In the genomic region with DNA sequence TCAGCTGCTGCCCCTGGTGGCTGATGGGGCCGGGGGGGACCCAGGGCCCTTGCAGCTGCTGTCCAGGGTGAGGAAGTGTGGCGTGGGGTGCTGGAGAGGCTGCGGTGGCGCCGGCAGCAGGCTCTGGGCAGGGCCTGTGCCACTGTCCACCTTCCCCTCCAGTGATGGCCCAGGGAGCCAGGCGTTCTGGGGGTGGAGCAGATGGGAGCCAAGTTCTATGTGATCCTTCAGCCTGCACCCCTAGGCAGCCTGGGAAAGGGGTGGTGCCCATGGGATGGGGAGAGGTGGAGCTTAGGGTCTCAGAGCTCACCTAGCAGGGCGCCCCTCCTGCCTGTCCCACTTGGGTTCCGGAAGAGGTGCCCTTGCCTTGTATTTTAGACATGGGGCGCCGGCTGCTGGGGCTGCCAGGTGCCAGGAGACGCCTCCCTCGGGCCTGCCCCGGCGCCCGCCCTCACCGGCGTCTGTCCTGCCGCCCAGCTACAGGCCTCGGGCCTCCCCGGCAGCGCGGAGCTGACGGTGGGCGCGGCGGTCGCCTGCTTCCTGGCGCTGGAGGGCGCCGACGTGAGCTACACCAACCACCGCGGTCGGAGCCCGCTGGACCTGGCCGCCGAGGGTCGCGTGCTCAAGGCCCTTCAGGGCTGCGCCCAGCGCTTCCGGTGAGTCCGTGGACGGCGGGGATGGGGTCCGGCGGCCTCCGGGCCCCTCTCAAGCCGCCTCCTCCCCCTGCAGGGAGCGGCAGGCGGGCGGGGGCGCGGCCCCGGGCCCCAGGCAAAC, we compare ENCODE assay signal across 1 cellular context.
TF ChIP-seq lines count a peak whose summit lies in the region.

No MANE protein-coding gene starts in this region.

TF ChIP-seq in H1, 55 proteins besides CTCF, POLR2A, EP300 and RAD21:
- TF ChIP-seq HDAC6 (IDR thresholded peaks at IDR 0.05; ENCODE audit: low read depth, low read length) = no peak
- TF ChIP-seq, protein P1, sequence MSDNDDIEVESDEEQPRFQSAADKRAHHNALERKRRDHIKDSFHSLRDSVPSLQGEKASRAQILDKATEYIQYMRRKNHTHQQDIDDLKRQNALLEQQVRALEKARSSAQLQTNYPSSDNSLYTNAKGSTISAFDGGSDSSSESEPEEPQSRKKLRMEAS (IDR thresholded peaks at IDR 0.05) = peak; percentile 33; the same call in 1 of the 2 replicates
- TF ChIP-seq RFX5 (IDR thresholded peaks at IDR 0.05; ENCODE audit: borderline replicate concordance, low read depth, low read length) = no peak
- TF ChIP-seq RBBP5 (IDR thresholded peaks at IDR 0.05; ENCODE audit: borderline replicate concordance, low read depth, low read length) = peak; percentile 43; the same call in 1 of the 2 replicates
- no peak for TF ChIP-seq CBX8 (IDR thresholded peaks at IDR 0.05; ENCODE audit: borderline replicate concordance, low read depth, low read length)
- no peak for TF ChIP-seq SP1 (IDR thresholded peaks at IDR 0.05; ENCODE audit: low read depth, low read length)
- TF ChIP-seq CREB1 (IDR thresholded peaks at IDR 0.05) = 0 out of 2 replicates have a peak, but pooled peaks have one; percentile 28
- TF ChIP-seq SIN3A (conservative IDR thresholded peaks at IDR 0.05 in 1 of 2, IDR thresholded peaks at IDR 0.05 in 1 of 2; ENCODE audit: low read depth in 1 of 2, low read length in 2 of 2) = no peak; a peak in 1 of 4 replicates
- TF ChIP-seq TBP (IDR thresholded peaks at IDR 0.05; ENCODE audit: low read depth, low read length) = no peak
- TF ChIP-seq, protein P2, sequence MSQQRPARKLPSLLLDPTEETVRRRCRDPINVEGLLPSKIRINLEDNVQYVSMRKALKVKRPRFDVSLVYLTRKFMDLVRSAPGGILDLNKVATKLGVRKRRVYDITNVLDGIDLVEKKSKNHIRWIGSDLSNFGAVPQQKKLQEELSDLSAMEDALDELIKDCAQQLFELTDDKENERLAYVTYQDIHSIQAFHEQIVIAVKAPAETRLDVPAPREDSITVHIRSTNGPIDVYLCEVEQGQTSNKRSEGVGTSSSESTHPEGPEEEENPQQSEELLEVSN (IDR thresholded peaks at IDR 0.05) = peak; percentile 52; the same call in 1 of the 2 replicates
- TF ChIP-seq KDM4A (IDR thresholded peaks at IDR 0.05; ENCODE audit: low read depth, low read length, severe bottlenecking) = peak; percentile 74
- peak in 1 of 2 experiments; percentile 69; a peak in 1 of 4 replicates for TF ChIP-seq HDAC2 (IDR thresholded peaks at IDR 0.05; ENCODE audit: borderline replicate concordance in 1 of 2, low read depth in 2 of 2, low read length in 2 of 2)
- TF ChIP-seq, protein P3, sequence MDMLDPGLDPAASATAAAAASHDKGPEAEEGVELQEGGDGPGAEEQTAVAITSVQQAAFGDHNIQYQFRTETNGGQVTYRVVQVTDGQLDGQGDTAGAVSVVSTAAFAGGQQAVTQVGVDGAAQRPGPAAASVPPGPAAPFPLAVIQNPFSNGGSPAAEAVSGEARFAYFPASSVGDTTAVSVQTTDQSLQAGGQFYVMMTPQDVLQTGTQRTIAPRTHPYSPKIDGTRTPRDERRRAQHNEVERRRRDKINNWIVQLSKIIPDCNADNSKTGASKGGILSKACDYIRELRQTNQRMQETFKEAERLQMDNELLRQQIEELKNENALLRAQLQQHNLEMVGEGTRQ (IDR thresholded peaks at IDR 0.05; ENCODE audit: low read length) = 0 out of 2 replicates have a peak, but pooled peaks have one; percentile 3
- TF ChIP-seq GABPA (IDR thresholded peaks at IDR 0.05; ENCODE audit: borderline replicate concordance, insufficient read depth, low read length) = peak; percentile 75; the same call in 1 of the 2 replicates
